In genomic region chr11:61297741-61298140, GRCh38 we compare ENCODE assay signal across 1 cellular context.
TF ChIP-seq lines count a peak whose summit lies in the region.

No MANE protein-coding gene starts in this region.

TF ChIP-seq in GM23338, 12 proteins besides CTCF, POLR2A, EP300 and RAD21 (continued from another document):
- no peak for TF ChIP-seq EZH2phosphoT487 (IDR thresholded peaks at IDR 0.05; ENCODE audit: unreplicated experiment)
- TF ChIP-seq CREB1 (CRISPR knock-in tag; IDR thresholded peaks at IDR 0.05; ENCODE audit: low read depth): no peak
- TF ChIP-seq ETS1 (IDR thresholded peaks at IDR 0.05): no peak
- TF ChIP-seq NANOG (IDR thresholded peaks at IDR 0.05; ENCODE audit: borderline replicate concordance): no peak
